ENCODE assay signal across 27 cellular contexts in genomic region chr3:45232531-45232930, GRCh38. TPM values are rescaled to one million over a fixed set of nuclear protein-coding genes. Genes with fewer than 3 reads are reported as not detected.
"Had no signal": no experiment of that assay in that cellular context is flagged by ENCODE, and none has a peak within 500 bp of the region (broad histone marks: within the 10 kb centered on the region; RNA-seq: fewer than 3 reads in every experiment).

No MANE protein-coding gene starts in this region.

- H3K9me3 Mint-ChIP-seq: activated T-helper 1 cell treated with anti-CD3 and anti-CD28 coated beads, Interleukin-12 subunit alpha, Interleukin-12 subunit beta, Interleukin-2, Interleukin-4 antibody, amounts not matched to agents 30 ng/mL and 10 ng/mL and 1 ng/mL, durations not matched to agents 14 hours and 24 hours and 36 hours; central memory CD8-positive, alpha-beta T cell had no signal

- H3K27ac ChIP-seq: ascending aorta, Peyer's patch, RWPE1, SJSA1 had no signal

- H3K4me1 Mint-ChIP-seq: central memory CD8-positive, alpha-beta T cell had no signal

- H3K4me1 ChIP-seq: ascending aorta, Peyer's patch, SJSA1 had no signal

- H3K27me3 ChIP-seq: ascending aorta, MG63, Peyer's patch, SJSA1 had no signal

- H3K27ac Mint-ChIP-seq: activated CD8-positive, alpha-beta memory T cell treated with anti-CD3 and anti-CD28 coated beads, Interleukin-2, amount 10 ng/mL, durations not matched to agents 7 days and 5 days; activated naive CD4-positive, alpha-beta T cell treated with anti-CD3 and anti-CD28 coated beads, Interleukin-2, amount 50 U/mL, for 72 hours; activated naive CD8-positive, alpha-beta T cell treated with anti-CD3 and anti-CD28 coated beads, Interleukin-2, amount 50 U/mL, for 24 hours; activated T-cell treated with anti-CD3 and anti-CD28 coated beads, Interleukin-2, amount 50 U/mL, for 24 hours; activated T-helper 1 cell treated with anti-CD3 and anti-CD28 coated beads, Interleukin-12 subunit alpha, Interleukin-12 subunit beta, Interleukin-2, Interleukin-4 antibody, amounts not matched to agents 30 ng/mL and 10 ng/mL and 1 ng/mL, durations not matched to agents 14 hours and 24 hours and 36 hours; brain; T-helper 17 cell; WTC11 had no signal

- ATAC-seq: activated CD8-positive, alpha-beta memory T cell treated with anti-CD3 and anti-CD28 coated beads, Interleukin-2, amount 10 ng/mL, durations not matched to agents 7 days and 5 days; activated naive CD4-positive, alpha-beta T cell treated with anti-CD3 and anti-CD28 coated beads, Interleukin-2, amount 50 U/mL, for 72 hours; activated naive CD8-positive, alpha-beta T cell treated with anti-CD3 and anti-CD28 coated beads, Interleukin-2, amount 50 U/mL, for 24 hours; T-helper 17 cell; WTC11 had no signal

- DNase-seq: activated CD4-positive, alpha-beta T cell treated with anti-CD3 and anti-CD28 coated beads for 48 hours; activated CD4-positive, alpha-beta T cell treated with anti-CD3 and anti-CD28 coated beads, Interleukin-2, amount 50 U/mL, for 48 hours; activated CD4-positive, CD25-positive, alpha-beta regulatory T cell treated with anti-CD3 and anti-CD28 coated beads, Interleukin-2, amount 50 U/mL, for 72 hours; activated CD8-positive, alpha-beta memory T cell treated with anti-CD3 and anti-CD28 coated beads, Interleukin-2, amount 10 ng/mL, durations not matched to agents 7 days and 5 days; activated effector memory CD4-positive, alpha-beta T cell treated with Interleukin-2 at 50 U/mL for 16 hours; activated naive CD4-positive, alpha-beta T cell; activated naive CD8-positive, alpha-beta T cell treated with anti-CD3 and anti-CD28 coated beads, Interleukin-2, amount 50 U/mL, for 24 hours; activated T-cell treated with anti-CD3 and anti-CD28 coated beads, Interleukin-2, amount 50 U/mL, for 24 hours; amniotic stem cell; MG63; NCI-H1105; NCI-H1436; NCI-H1694 treated with DMSO at 0.1 percent for 48 hours; NCI-H2081; NCI-H510A treated with DMSO at 0.1 percent for 48 hours; Peyer's patch; Right ventricle myocardium superior; T-helper 17 cell; T-helper 9 cell had no signal

- H3K36me3 ChIP-seq: ascending aorta, MG63, Peyer's patch, SJSA1 had no signal

- H3K4me3 ChIP-seq: ascending aorta, MG63, Peyer's patch, SJSA1 had no signal

- H3K36me3 Mint-ChIP-seq: activated naive CD4-positive, alpha-beta T cell treated with anti-CD3 and anti-CD28 coated beads, Interleukin-2, amount 50 U/mL, for 72 hours; brain; WTC11 had no signal

- H3K4me3 Mint-ChIP-seq: activated CD8-positive, alpha-beta memory T cell treated with anti-CD3 and anti-CD28 coated beads, Interleukin-2, amount 10 ng/mL, durations not matched to agents 7 days and 5 days; activated naive CD8-positive, alpha-beta T cell treated with anti-CD3 and anti-CD28 coated beads, Interleukin-2, amount 50 U/mL, for 24 hours; activated T-cell treated with anti-CD3 and anti-CD28 coated beads, Interleukin-2, amount 50 U/mL, for 24 hours; activated T-helper 1 cell treated with anti-CD3 and anti-CD28 coated beads, Interleukin-12 subunit alpha, Interleukin-12 subunit beta, Interleukin-2, Interleukin-4 antibody, amounts not matched to agents 30 ng/mL and 10 ng/mL and 1 ng/mL, durations not matched to agents 14 hours and 24 hours and 36 hours; brain; central memory CD8-positive, alpha-beta T cell; T-helper 17 cell; WTC11 had no signal

RNA-seq across cellular contexts. Expression of gene TMEM158, which starts 6.4 kb away (rescaled TPM):
- total RNA-seq: activated naive CD4-positive, alpha-beta T cell treated with anti-CD3 and anti-CD28 coated beads, Interleukin-2, amount 50 U/mL, for 72 hours; ascending aorta had no signal
